8 cellular contexts compared by ENCODE assay signal in the genomic region with DNA sequence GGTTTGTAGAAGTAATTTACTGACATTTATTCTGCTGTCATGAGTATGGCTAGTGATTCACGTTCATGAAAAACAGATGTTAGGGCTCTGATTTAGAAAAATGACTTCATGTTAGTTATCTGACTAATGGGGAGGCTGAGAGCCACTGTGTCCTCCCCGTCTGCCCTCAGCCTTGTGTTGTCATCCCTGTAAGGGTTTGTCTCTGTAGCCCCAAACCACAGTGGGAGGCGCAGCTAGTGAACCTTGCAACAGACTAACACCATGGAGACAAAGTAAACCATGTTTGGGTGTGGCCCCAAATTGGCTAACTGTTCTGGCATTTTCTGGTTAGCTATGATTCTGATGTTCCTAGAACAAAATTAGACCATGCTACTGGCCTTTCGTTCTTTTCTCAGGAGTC.
DNase-seq lines count a peak whose midpoint lies in the region; ATAC-seq and TF ChIP-seq lines count a peak whose summit lies in the region.

No MANE protein-coding gene starts in this region.

- no peak overlapping the region for H3K9ac ChIP-seq in neuronal stem cell (ENCODE audit: low read depth, low read length, poor library complexity)

- peak; percentile 24 for ATAC-seq in HG03097 (IDR thresholded peaks at IDR 0.05; ENCODE audit: low FRiP score, unreplicated experiment)
- ATAC-seq in SK-N-SH treated with all-trans-retinoic acid at 6 μM for 48 hours, result peak; percentile 77
- ATAC-seq in HG03039 (IDR thresholded peaks at IDR 0.05; ENCODE audit: unreplicated experiment), result no peak

- H2BK120ac ChIP-seq in neuronal stem cell (ENCODE audit: low read depth, low read length), result no peak overlapping the region

- no peak overlapping the region for H2AK5ac ChIP-seq in neuronal stem cell (ENCODE audit: low read depth, low read length)

- H3K79me1 ChIP-seq in neuronal stem cell (ENCODE audit: low read depth, low read length), result peaks cover 2% of the 10 kb centered on the region

- no peak overlapping the region for H4K8ac ChIP-seq in neuronal stem cell (ENCODE audit: low read depth, low read length)

- no peak overlapping the region for H3K4me2 ChIP-seq in neuronal stem cell (ENCODE audit: insufficient read depth, low read length, poor library complexity, severe bottlenecking)

- no peak overlapping the region for H3K4me3 Mint-ChIP-seq in activated naive CD8-positive, alpha-beta T cell treated with anti-CD3 and anti-CD28 coated beads for 36 hours

- no CpG with 5 or more reads among the region's 4 CpGs for WGBS in neuronal stem cell (ENCODE audit: extremely low coverage in 2 of 2, insufficient read length in 2 of 2, insufficient replicate concordance in 1 of 2), 2 donors

- no peak overlapping the region for H3K4me3 ChIP-seq in neuronal stem cell (ENCODE audit: low read length in 2 of 2)

- no peak overlapping the region for H4K91ac ChIP-seq in neuronal stem cell (ENCODE audit: low read depth, low read length, poor library complexity)

- peaks cover 0 to 11% of the 10 kb centered on the region in 2 donors for H3K36me3 ChIP-seq in neuronal stem cell (replicated peaks in 1 of 2; ENCODE audit: control insufficient read depth in 2 of 2, insufficient read depth in 2 of 2, low read length in 2 of 2)

- DNase-seq in ELR (ENCODE audit: low read depth), result peak; percentile 98
- peak; percentile 77 for DNase-seq in activated naive CD8-positive, alpha-beta T cell treated with anti-CD3 and anti-CD28 coated beads for 36 hours
- peak; percentile 92 for DNase-seq in hepatic stellate cell (ENCODE audit: low spot score)
- DNase-seq in stimulated activated CD4-positive, alpha-beta T cell treated with anti-CD3 and anti-CD28 coated beads, Interleukin-1b, Interleukin-23, amount 100 ng/mL, for 48 hours, result peak; percentile 92
- no peak for DNase-seq in neuronal stem cell (ENCODE audit: low spot score)

- no peak overlapping the region for H3K14ac ChIP-seq in neuronal stem cell (ENCODE audit: low read length)

- peaks cover 0 to 3% (median 2%) of the 10 kb centered on the region in 3 experiments for H3K27me3 ChIP-seq in neuronal stem cell (ENCODE audit: control insufficient read depth in 3 of 3, insufficient read depth in 3 of 3, low read depth in 1 of 3, low read length in 3 of 3)

- H3K4me1 ChIP-seq in neuronal stem cell (ENCODE audit: control insufficient read depth in 2 of 2, insufficient read depth in 1 of 2, low read depth in 1 of 2, low read length in 2 of 2), result peaks cover 2 to 4% of the 10 kb centered on the region in 2 donors

- H3K9me3 ChIP-seq in neuronal stem cell (replicated peaks in 1 of 2; ENCODE audit: control insufficient read depth in 2 of 2, insufficient read depth in 1 of 2, low read depth in 1 of 2, low read length in 2 of 2), result peaks cover 0 to 4% of the 10 kb centered on the region in 2 donors

- no peak overlapping the region for H3K27ac ChIP-seq in neuronal stem cell (replicated peaks; ENCODE audit: low read length)

- no peak overlapping the region for H2BK15ac ChIP-seq in neuronal stem cell (ENCODE audit: low read length)

- H3K36me3 Mint-ChIP-seq in activated naive CD8-positive, alpha-beta T cell treated with anti-CD3 and anti-CD28 coated beads for 36 hours, result no peaks in the 10 kb centered on the region

- H3K4ac ChIP-seq in neuronal stem cell (ENCODE audit: low read length), result no peak overlapping the region

- no peaks in the 10 kb centered on the region for H3K27me3 Mint-ChIP-seq in activated naive CD8-positive, alpha-beta T cell treated with anti-CD3 and anti-CD28 coated beads for 36 hours

- H2AFZ ChIP-seq in neuronal stem cell (ENCODE audit: low read length), result no peak overlapping the region

- no peak overlapping the region for H3K23ac ChIP-seq in neuronal stem cell (ENCODE audit: low read depth, low read length, poor library complexity)

- H3K9me3 Mint-ChIP-seq in activated naive CD8-positive, alpha-beta T cell treated with anti-CD3 and anti-CD28 coated beads for 36 hours, result no peaks in the 10 kb centered on the region

- peak overlapping the region; percentile 80 for H3K27ac Mint-ChIP-seq in activated naive CD8-positive, alpha-beta T cell treated with anti-CD3 and anti-CD28 coated beads for 36 hours

- H3K4me1 Mint-ChIP-seq in activated naive CD8-positive, alpha-beta T cell treated with anti-CD3 and anti-CD28 coated beads for 36 hours, result peaks cover 39% of the 10 kb centered on the region

- no peak overlapping the region for H2BK12ac ChIP-seq in neuronal stem cell (ENCODE audit: low read length)

- no peak overlapping the region for H3K18ac ChIP-seq in neuronal stem cell (ENCODE audit: low read length)

- no peak overlapping the region for H2BK5ac ChIP-seq in neuronal stem cell (ENCODE audit: low read length)

TF ChIP-seq in SK-N-SH treated with all-trans-retinoic acid at 6 μM for 48 hours, 23 proteins besides CTCF, POLR2A, EP300 and RAD21:
- TF ChIP-seq TOX (CRISPR knock-in tag; IDR thresholded peaks at IDR 0.05; ENCODE audit: borderline replicate concordance) (0 out of 2 replicates have a peak, but pooled peaks have one; percentile 26), ZFP30 (CRISPR knock-in tag; IDR thresholded peaks at IDR 0.05) (no peak), ISL1 (CRISPR knock-in tag; IDR thresholded peaks at IDR 0.05) (0 out of 2 replicates have a peak, but pooled peaks have one; percentile 16), TCF4 (CRISPR knock-in tag; IDR thresholded peaks at IDR 0.05; ENCODE audit: borderline replicate concordance) (peak; percentile 31; the same call in 1 of the 2 replicates)
